1 cellular context compared by ENCODE assay signal in the genomic region with DNA sequence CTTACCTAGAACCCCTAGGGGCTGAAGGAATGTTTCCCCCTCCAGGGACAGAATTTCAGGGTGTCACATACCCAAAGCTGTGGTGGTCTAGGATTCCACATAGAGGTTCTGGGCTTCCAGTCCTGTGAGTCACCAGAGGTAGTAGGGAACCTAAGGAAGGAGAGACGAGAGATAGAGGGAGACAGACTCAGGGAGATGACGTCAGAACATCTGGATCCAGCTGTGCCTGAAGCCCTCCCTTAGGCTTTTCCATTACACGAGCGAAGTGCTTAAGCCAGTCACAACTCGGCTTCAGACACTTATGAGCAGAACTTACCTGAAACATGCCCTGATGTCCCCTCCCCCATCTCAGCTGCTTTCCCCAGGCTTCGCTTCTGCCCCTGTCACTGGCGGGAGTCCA.
A peak's percentile ranks its signal among the peaks of the same experiment; 100 is the strongest.
TF ChIP-seq lines count a peak whose summit lies in the region.

No MANE protein-coding gene starts in this region.

TF ChIP-seq in K562, 482 proteins besides CTCF, POLR2A, EP300 and RAD21:
- no peak for TF ChIP-seq ZNF3 (CRISPR knock-in tag; IDR thresholded peaks at IDR 0.05)
- peak; percentile 52; the same call in 1 of the 2 replicates for TF ChIP-seq CREB1 (IDR thresholded peaks at IDR 0.05)
- peak; percentile 73 for TF ChIP-seq CREB1 (CRISPR knock-in tag; IDR thresholded peaks at IDR 0.05)
- peak; percentile 56; the same call in 1 of the 2 replicates for TF ChIP-seq JUND (IDR thresholded peaks at IDR 0.05; ENCODE audit: borderline replicate concordance, low read depth, low read length)
- TF ChIP-seq JUND (tag; IDR thresholded peaks at IDR 0.05; ENCODE audit: borderline replicate concordance, low read depth, low read length), result peak; percentile 57; the same call in 2 of the 3 replicates
- TF ChIP-seq MECOM (CRISPR knock-in tag; IDR thresholded peaks at IDR 0.05), result no peak
- TF ChIP-seq MTA1 (IDR thresholded peaks at IDR 0.05; ENCODE audit: borderline replicate concordance), result peak; percentile 31; the same call in 1 of the 2 replicates
- TF ChIP-seq ZFPM2 (CRISPR knock-in tag; IDR thresholded peaks at IDR 0.05), result no peak
- no peak for TF ChIP-seq TARDBP (IDR thresholded peaks at IDR 0.05)
- TF ChIP-seq ATF1 (CRISPR knock-in tag; IDR thresholded peaks at IDR 0.05), result 0 out of 2 replicates have a peak, but pooled peaks have one; percentile 45
- peak; percentile 84 for TF ChIP-seq ATF1 (tag; IDR thresholded peaks at IDR 0.05)
- TF ChIP-seq FOXJ2 (tag; IDR thresholded peaks at IDR 0.05), result no peak
- no peak for TF ChIP-seq HDAC1 (IDR thresholded peaks at IDR 0.05)
- peak; percentile 77 for TF ChIP-seq RBM25 (IDR thresholded peaks at IDR 0.05; ENCODE audit: low read depth, low read length, severe bottlenecking)
- TF ChIP-seq, protein P1, sequence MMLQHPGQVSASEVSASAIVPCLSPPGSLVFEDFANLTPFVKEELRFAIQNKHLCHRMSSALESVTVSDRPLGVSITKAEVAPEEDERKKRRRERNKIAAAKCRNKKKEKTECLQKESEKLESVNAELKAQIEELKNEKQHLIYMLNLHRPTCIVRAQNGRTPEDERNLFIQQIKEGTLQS (IDR thresholded peaks at IDR 0.05), result peak; percentile 81
- TF ChIP-seq, protein P1 (CRISPR knock-in tag; conservative IDR thresholded peaks at IDR 0.05), result no peak
- peak; percentile 88 for TF ChIP-seq CREM (IDR thresholded peaks at IDR 0.05; ENCODE audit: low read depth)
- TF ChIP-seq ZNF174 (CRISPR knock-in tag; IDR thresholded peaks at IDR 0.05), result no peak
- TF ChIP-seq ATF7 (IDR thresholded peaks at IDR 0.05), result peak; percentile 72
- TF ChIP-seq, protein P2, sequence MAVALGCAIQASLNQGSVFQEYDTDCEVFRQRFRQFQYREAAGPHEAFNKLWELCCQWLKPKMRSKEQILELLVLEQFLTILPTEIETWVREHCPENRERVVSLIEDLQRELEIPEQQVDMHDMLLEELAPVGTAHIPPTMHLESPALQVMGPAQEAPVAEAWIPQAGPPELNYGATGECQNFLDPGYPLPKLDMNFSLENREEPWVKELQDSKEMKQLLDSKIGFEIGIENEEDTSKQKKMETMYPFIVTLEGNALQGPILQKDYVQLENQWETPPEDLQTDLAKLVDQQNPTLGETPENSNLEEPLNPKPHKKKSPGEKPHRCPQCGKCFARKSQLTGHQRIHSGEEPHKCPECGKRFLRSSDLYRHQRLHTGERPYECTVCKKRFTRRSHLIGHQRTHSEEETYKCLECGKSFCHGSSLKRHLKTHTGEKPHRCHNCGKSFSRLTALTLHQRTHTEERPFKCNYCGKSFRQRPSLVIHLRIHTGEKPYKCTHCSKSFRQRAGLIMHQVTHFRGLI (CRISPR knock-in tag; IDR thresholded peaks at IDR 0.05), result no peak
- no peak for TF ChIP-seq RBM14 (IDR thresholded peaks at IDR 0.05; ENCODE audit: borderline replicate concordance, insufficient read depth, low read depth, low read length)
